Comparison of ENCODE assay signal across 25 cellular contexts in the genomic region with DNA sequence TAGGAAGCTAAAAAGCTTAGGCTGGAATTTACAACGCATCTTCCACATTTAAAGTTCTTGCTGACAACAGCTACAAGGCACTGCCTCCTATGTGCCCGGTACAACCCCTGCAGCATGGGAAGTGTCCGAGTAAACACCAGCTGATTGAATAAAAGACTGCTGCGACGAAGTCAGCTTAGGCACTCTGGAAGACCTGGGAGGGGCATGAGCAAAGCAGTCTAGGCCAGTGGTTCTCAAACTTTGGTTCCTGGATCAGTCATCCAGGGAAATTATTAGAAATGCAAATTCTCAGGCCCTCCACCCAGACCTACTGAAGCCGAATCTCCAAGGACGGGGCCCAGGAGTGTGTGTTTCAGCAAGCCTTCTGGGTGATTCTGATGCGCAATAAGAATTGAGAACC.
"Had no signal": no experiment of that assay in that cellular context is flagged by ENCODE, and none has a peak within 500 bp of the region (broad histone marks: within the 10 kb centered on the region; RNA-seq: fewer than 3 reads in every experiment).

No MANE protein-coding gene starts in this region.

- H3K4me3 Mint-ChIP-seq: dendritic cell treated with granulocyte-macrophage colony-stimulating factor and Interleukin-4, amounts not matched to agents 40 ng/mL and 50 ng/mL, for 4 days; effector memory CD8-positive, alpha-beta T cell; endodermal cell; naive B cell had no signal

- H3K36me3 ChIP-seq: colonic mucosa, esophagus squamous epithelium, gastrocnemius medialis, heart right ventricle, left lung, lower lobe of right lung had no signal

- H3K4me1 Mint-ChIP-seq: endodermal cell had no signal

- H3K4me1 ChIP-seq: colonic mucosa, gastrocnemius medialis, left lung, lower lobe of right lung had no signal

- FAIRE-seq: endometrium, islet of Langerhans had no signal

- H3K4me3 ChIP-seq: colonic mucosa, esophagus squamous epithelium, gastrocnemius medialis, heart right ventricle, left lung, lower lobe of right lung, mucosa of descending colon had no signal

- H3K27ac Mint-ChIP-seq: dendritic cell treated with granulocyte-macrophage colony-stimulating factor and Interleukin-4, amounts not matched to agents 40 ng/mL and 50 ng/mL, for 4 days; effector memory CD8-positive, alpha-beta T cell; endodermal cell; naive B cell had no signal

- H3K27me3 ChIP-seq: colonic mucosa, gastrocnemius medialis, heart right ventricle, left lung had no signal

- H3K9me3 ChIP-seq: colonic mucosa, esophagus squamous epithelium, gastrocnemius medialis, left lung, lower lobe of right lung, mucosa of descending colon had no signal

- DNase-seq: colonic mucosa; cortex of kidney; effector CD8-positive, alpha-beta T cell; effector memory CD8-positive, alpha-beta T cell; endodermal cell; erythroblast; esophagus squamous epithelium; foreskin fibroblast; foreskin melanocyte; gastrocnemius medialis; glutamatergic neuron; heart right ventricle; hippocampal formation; left cardiac atrium; left lung; left ventricle myocardium superior; lower lobe of right lung; mesendoderm; mucosa of descending colon; naive B cell had no signal

- ATAC-seq: effector memory CD8-positive, alpha-beta T cell; esophagus mucosa; gastrocnemius medialis; heart right ventricle; left lung; left ventricle myocardium superior; lower lobe of right lung; mucosa of descending colon had no signal

- H3K9me3 Mint-ChIP-seq: dendritic cell treated with granulocyte-macrophage colony-stimulating factor and Interleukin-4, amounts not matched to agents 40 ng/mL and 50 ng/mL, for 4 days; endodermal cell had no signal

- H3K27ac ChIP-seq: colonic mucosa, epithelial cell of prostate, esophagus squamous epithelium, gastrocnemius medialis, heart right ventricle, left lung, lower lobe of right lung had no signal

- H3K27me3 Mint-ChIP-seq: dendritic cell treated with granulocyte-macrophage colony-stimulating factor and Interleukin-4, amounts not matched to agents 40 ng/mL and 50 ng/mL, for 4 days; effector memory CD8-positive, alpha-beta T cell had no signal
